ENCODE assay signal across 8 cellular contexts in the genomic region with DNA sequence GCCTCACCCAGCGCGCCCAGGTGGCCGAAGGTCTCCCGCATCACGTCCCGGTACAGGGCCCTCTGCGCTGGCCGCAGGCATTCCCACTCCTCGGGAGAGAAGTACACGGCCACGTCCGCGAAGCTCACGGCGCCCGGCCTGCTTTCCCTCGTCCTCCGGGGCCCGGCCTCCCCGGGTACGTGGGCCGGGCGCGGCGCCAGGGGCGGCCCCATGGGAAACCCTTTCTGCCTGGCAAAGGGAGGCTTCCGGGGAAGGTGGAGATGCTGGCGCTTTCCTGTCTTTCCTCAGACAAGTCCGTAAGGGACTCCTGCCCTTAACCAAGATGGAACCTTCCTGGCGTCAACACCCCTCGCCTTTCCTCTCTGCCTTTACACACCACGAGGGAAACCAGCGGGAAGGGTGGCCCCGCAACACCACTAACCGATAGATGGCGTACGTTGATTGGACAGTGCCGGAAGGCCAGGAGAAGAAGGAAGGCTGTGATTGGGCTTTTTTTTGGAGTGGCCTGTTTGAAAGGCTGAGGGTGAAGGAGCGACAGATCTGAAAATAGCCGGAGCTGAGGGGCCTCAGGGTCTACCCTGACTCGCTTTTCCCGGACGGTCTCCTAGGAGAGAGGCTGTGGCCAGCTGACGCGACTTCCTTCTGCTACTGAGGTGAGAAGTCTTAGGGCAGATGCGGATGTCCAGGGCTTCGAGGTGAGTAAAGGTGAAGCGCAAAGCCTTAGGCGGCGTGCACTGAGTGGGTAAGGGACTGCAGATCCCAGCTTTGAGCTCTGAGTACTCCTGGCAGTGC. TPM values are rescaled to one million over a fixed set of nuclear protein-coding genes. Genes with fewer than 3 reads are reported as not detected.
DNase-seq lines count a peak whose midpoint lies in the region; ATAC-seq and TF ChIP-seq lines count a peak whose summit lies in the region.

TSS of gene ZNF785 (minus strand) at position 298 of the 792 bp plus-strand sequence. CDS start at position 212, 86 bp downstream.

- ATAC-seq in GM18861 (IDR thresholded peaks at IDR 0.05; ENCODE audit: unreplicated experiment) (peak; percentile 86), HG03135 (IDR thresholded peaks at IDR 0.05; ENCODE audit: unreplicated experiment) (peak; percentile 91)

- DNase-seq in ACHN (peak; percentile 96), NCI-H345 treated with DMSO at 0.1 percent for 48 hours (lab: John Stamatoyannopoulos, UW; ENCODE audit: unreplicated experiment) (peak; percentile 99), choroid plexus epithelial cell (ENCODE audit: low read depth) (peak; percentile 99), kidney epithelial cell (ENCODE audit: low read depth) (peak; percentile 97)
- DNase-seq in activated CD4-positive, alpha-beta T cell treated with anti-CD3 and anti-CD28 coated beads for 24 hours (ENCODE audit: low read depth in 2 of 2) = peak; percentile 84 to 88
- peak; percentile 95 for DNase-seq in stimulated activated CD4-positive, alpha-beta T cell treated with anti-CD3 and anti-CD28 coated beads, Interleukin-15, amount 100 ng/mL, for 24 hours

- H3K4me3 ChIP-seq in choroid plexus epithelial cell (ENCODE audit: low read depth, low read length) (peak within 1 kb of the TSS; percentile 85), kidney epithelial cell (ENCODE audit: low read depth, low read length) (peak within 1 kb of the TSS; percentile 88)

- TF ChIP-seq CTCF in choroid plexus epithelial cell (conservative IDR thresholded peaks at IDR 0.05; ENCODE audit: low read depth, low read length) = no peak
- TF ChIP-seq CTCF in kidney epithelial cell (IDR thresholded peaks at IDR 0.05; ENCODE audit: insufficient read depth, low read length, poor library complexity, severe bottlenecking) = peak; percentile 5

- in situ Hi-C loops in ACHN (cut with HindIII; ENCODE audit: low pct_ligation_motif_present, low pct_unique_long_range_greater_than_20kb, low sequenced_read_pairs) = no loop called here

- H3K36me3 ChIP-seq in kidney epithelial cell (ENCODE audit: control insufficient read depth, insufficient read depth, low read length) = peaks cover 1% of the 10 kb centered on the region

- H3K27me3 ChIP-seq in kidney epithelial cell (ENCODE audit: control insufficient read depth, insufficient read depth, low read length) = no peaks in the 10 kb centered on the region

RNA-seq across cellular contexts. Expression of gene ZNF785, which starts in this region (rescaled TPM):
- total RNA-seq in kidney epithelial cell = 8.8 and 9.7 TPM in 2 replicates

Comparison
In these comparisons a context has a peak if more than half of its experiments do, and no peak if none do; other contexts are left out.
1. Peak in every context shown above with its lines: DNase-seq, ATAC-seq and H3K4me3 ChIP-seq.